8 cellular contexts compared by ENCODE assay signal in genomic region chr5:36240779-36241635, GRCh38. TPM values are rescaled to one million over a fixed set of nuclear protein-coding genes. Genes with fewer than 3 reads are reported as not detected.
DNase-seq lines count a peak whose midpoint lies in the region; ATAC-seq, FAIRE-seq and TF ChIP-seq lines count a peak whose summit lies in the region.

No MANE protein-coding gene starts in this region.

- H3K27me3 ChIP-seq in H1 (replicated peaks in 1 of 4; ENCODE audit: control insufficient read depth in 3 of 4, extremely low read depth in 1 of 4, insufficient read depth in 3 of 4, low read length in 3 of 4), result peaks cover 1 to 12% (median 6%) of the 10 kb centered on the region in 4 experiments

- ATAC-seq in GM18511 (IDR thresholded peaks at IDR 0.05; ENCODE audit: unreplicated experiment) (peak; percentile 39), HG03064 (IDR thresholded peaks at IDR 0.05; ENCODE audit: low read depth, unreplicated experiment) (peak; percentile 29)

- H4K5ac ChIP-seq in H1 (ENCODE audit: insufficient read length, low read depth, low read length), result peak overlapping the region; percentile 30

- no peak for FAIRE-seq in H1 (lab: Jason Lieb, UNC)

- peak overlapping the region; percentile 93; the same call in 1 of the 2 replicates for H4K8ac ChIP-seq in H1 (ENCODE audit: extremely low read depth, insufficient read depth, low read length)

- H2BK5ac ChIP-seq in H1 (ENCODE audit: low read depth, low read length), result no peak overlapping the region; the same call in 1 of the 2 replicates

- H3K4me3 ChIP-seq in H1 (ENCODE audit: extremely low read depth in 1 of 4, insufficient read depth in 2 of 4, low read depth in 3 of 4, low read length in 4 of 4), result peak overlapping the region; percentile 65 to 91 (median 76)

- peaks cover 3 to 4% (median 3%) of the 10 kb centered on the region in 4 experiments; a peak in 5 of 7 replicates for H3K4me1 ChIP-seq in H1 (replicated peaks in 1 of 4; ENCODE audit: control insufficient read depth in 3 of 4, insufficient read depth in 4 of 4, low read length in 3 of 4)

- no peak for TF ChIP-seq RAD21 in H1 (IDR thresholded peaks at IDR 0.05 in 1 of 2, conservative IDR thresholded peaks at IDR 0.05 in 1 of 2; ENCODE audit: low read depth in 2 of 2, low read length in 2 of 2)

- 3% methylated on average over 29 of the region's 62 CpGs; no CpG with 5 or more reads in 1 of the 2 experiments for WGBS in H1 (ENCODE audit: extremely low coverage in 1 of 2, insufficient coverage in 1 of 2, insufficient read length in 1 of 2, insufficient replicate concordance in 2 of 2, low coverage in 1 of 2, low lambda C conversion rate in 2 of 2, missing lambda C conversion rate in 1 of 2), 2 experiments

- no peak for TF ChIP-seq CTCF in H1 (IDR thresholded peaks at IDR 0.05; ENCODE audit: control extremely low read depth in 1 of 3, insufficient read depth in 1 of 3, low read depth in 1 of 3, low read length in 3 of 3)

- peak overlapping the region; percentile 72 to 73 for H3K4me2 ChIP-seq in H1 (ENCODE audit: insufficient read depth in 1 of 2, low read depth in 2 of 2, low read length in 2 of 2)

- peak in 1 of 2 experiments; percentile 15; a peak in 2 of 3 replicates for TF ChIP-seq POLR2A in H1 (IDR thresholded peaks at IDR 0.05; ENCODE audit: control extremely low read depth in 1 of 2, low read depth in 2 of 2, low read length in 2 of 2)

- peak overlapping the region; percentile 47; the same call in 1 of the 2 replicates for H3K27ac ChIP-seq in H1 (ENCODE audit: low read depth, low read length)

- DNase-seq in ACHN (peak; percentile 64), NCI-H226 (peak; percentile 62), H1 (ENCODE audit: low read depth in 1 of 2, low spot score in 2 of 2) (peak in 1 of 2 experiments; percentile 76), medulla oblongata (ENCODE audit: extremely low spot score) (peak; percentile 64)
- DNase-seq in activated CD8-positive, alpha-beta memory T cell treated with anti-CD3 and anti-CD28 coated beads for 24 hours, result peak; percentile 82
- peak; percentile 10 to 20 for DNase-seq in stimulated activated CD8-positive, alpha-beta memory T cell treated with anti-CD3 and anti-CD28 coated beads, Interleukin-15, amount 100 ng/mL, for 48 hours (ENCODE audit: low read depth in 2 of 2)

- H3K23ac ChIP-seq in H1 (ENCODE audit: insufficient read length), result no peak overlapping the region

- H3K23me2 ChIP-seq in H1 (ENCODE audit: low read depth, low read length), result peaks cover 2% of the 10 kb centered on the region; the same call in 1 of the 2 replicates

- no peak overlapping the region for H3K14ac ChIP-seq in H1 (ENCODE audit: insufficient read length)

- H3K56ac ChIP-seq in H1 (replicated peaks; ENCODE audit: insufficient read length, low read depth, low read length), result peak overlapping the region; percentile 59

- H2AFZ ChIP-seq in H1 (ENCODE audit: low read length), result 0 out of 2 replicates have a peak overlapping the region, but pooled peaks have one; percentile 60

- POLR2A ChIA-PET in H1 (lab: Charles Lee; ENCODE audit: partially characterized antibody), result interaction anchor here (0.8 to 1.8 kb wide), 8 partner anchors 10 to 203 kb away, joined by 3 to 8 read pairs (median 3); no protein-coding TSS in a partner anchor

- no peak for TF ChIP-seq EP300 in H1 (IDR thresholded peaks at IDR 0.05; ENCODE audit: borderline replicate concordance in 1 of 2, low read depth in 2 of 2, low read length in 2 of 2)

- H4K20me1 ChIP-seq in H1 (replicated peaks in 1 of 2; ENCODE audit: control insufficient read depth in 1 of 2, insufficient read depth in 2 of 2, low read length in 2 of 2), result no peaks in the 10 kb centered on the region

- no peaks in the 10 kb centered on the region for H3K36me3 ChIP-seq in H1 (ENCODE audit: control insufficient read depth in 2 of 4, insufficient read depth in 4 of 4, low read length in 3 of 4)

- H2BK12ac ChIP-seq in H1 (ENCODE audit: low read depth, low read length), result no peak overlapping the region

- no peak overlapping the region for H2BK15ac ChIP-seq in H1 (ENCODE audit: low read length)

- H3K79me2 ChIP-seq in H1 (ENCODE audit: control insufficient read depth in 1 of 2, insufficient read depth in 2 of 2, low read length in 2 of 2), result 0 out of 4 replicates have a peak, but pooled peaks cover 0 to 2% of the 10 kb centered on the region in 2 experiments

- peak overlapping the region; percentile 71 for H4K91ac ChIP-seq in H1 (replicated peaks; ENCODE audit: insufficient read length, low read length)

- peak overlapping the region; percentile 65 to 94 (median 90) for H3K9ac ChIP-seq in H1 (replicated peaks in 1 of 4; ENCODE audit: extremely low read depth in 1 of 4, low read depth in 3 of 4, low read length in 3 of 4)

- no peak overlapping the region for H2AK5ac ChIP-seq in H1 (ENCODE audit: low read depth, low read length)

- no peak overlapping the region for H2BK20ac ChIP-seq in H1 (ENCODE audit: low read length)

- H2BK120ac ChIP-seq in H1 (replicated peaks; ENCODE audit: low read depth, low read length), result no peak overlapping the region

- H3K79me1 ChIP-seq in H1 (ENCODE audit: low read depth, low read length), result no peaks in the 10 kb centered on the region

- peak overlapping the region; percentile 93 for H3K18ac ChIP-seq in H1 (ENCODE audit: extremely low read depth, low read length)

- no peaks in the 10 kb centered on the region for H3K9me3 ChIP-seq in H1 (ENCODE audit: insufficient read depth in 2 of 2, low read depth in 1 of 2, low read length in 1 of 2)

- in situ Hi-C loops in ACHN (cut with HindIII; ENCODE audit: low pct_ligation_motif_present, low pct_unique_long_range_greater_than_20kb, low sequenced_read_pairs), result no loop called here

- H3K4ac ChIP-seq in H1 (replicated peaks; ENCODE audit: insufficient read length, low read depth, low read length), result no peak overlapping the region

- CTCF ChIA-PET in H1 (lab: Charles Lee; ENCODE audit: partially characterized antibody), result interaction anchor here (0.6 to 3.0 kb wide), 21 partner anchors 11 to 456 kb away, joined by 3 to 16 read pairs (median 3); partner anchors contain the start of genes LMBRD2 and SKP2

TF ChIP-seq in H1, 55 proteins besides CTCF, POLR2A, EP300 and RAD21 (continues in another document):
- TF ChIP-seq SUZ12 (IDR thresholded peaks at IDR 0.05; ENCODE audit: low read length) (no peak), EGR1 (IDR thresholded peaks at IDR 0.05; ENCODE audit: borderline replicate concordance, low read depth, low read length) (no peak), BCL11A (IDR thresholded peaks at IDR 0.05; ENCODE audit: low read depth in 2 of 2, low read length in 2 of 2) (no peak), RNF2 (IDR thresholded peaks at IDR 0.05; ENCODE audit: borderline replicate concordance, low read depth, low read length, missing control alignments, poor library complexity, severe bottlenecking) (peak; percentile 18), RXRA (IDR thresholded peaks at IDR 0.05; ENCODE audit: insufficient read depth, low read depth, low read length) (no peak), EZH2 (IDR thresholded peaks at IDR 0.05; ENCODE audit: low read depth, low read length, severe bottlenecking) (no peak), SIN3A (conservative IDR thresholded peaks at IDR 0.05 in 1 of 2, IDR thresholded peaks at IDR 0.05 in 1 of 2; ENCODE audit: low read depth in 1 of 2, low read length in 2 of 2) (0 out of 4 replicates have a peak, but pooled peaks of 1 of the 2 experiments have one; percentile 37), YY1 (IDR thresholded peaks at IDR 0.05; ENCODE audit: low read depth, low read length) (no peak), CHD2 (IDR thresholded peaks at IDR 0.05; ENCODE audit: low read length) (no peak)

RNA-seq across cellular contexts. Expression of gene NADK2, which starts 0.7 kb away (rescaled TPM):
- total RNA-seq in H1 (2021; fragmentation: NEBNext Ultra II Directional; extraction: Animal tissue kit (Norgen Biotek cat#: 25700)), result 16.1 and 16.4 TPM in 2 replicates
- polyA plus RNA-seq in H1 (2011; rRNA removed), result 3.3 and 3.4 TPM in 2 replicates
- polyA plus RNA-seq in H1 (2011; cell fraction: cytosol; rRNA removed), result 5.9 TPM
- polyA plus RNA-seq in H1 (2011; cell fraction: nucleus; rRNA removed), result 4.2 TPM
- polyA plus RNA-seq in H1 (2012, experiment 1 of 2), result 7.4 to 15.4 TPM (median 13.1 TPM) in 4 replicates
- polyA plus RNA-seq in H1 (2012, experiment 2 of 2), result 0.97 TPM
- polyA plus RNA-seq in H1 (2013, experiment 1 of 2), result 4.2 TPM
- polyA plus RNA-seq in H1 (2013, experiment 2 of 2), result 4.0 TPM
- polyA minus RNA-seq in H1 (2011; rRNA and poly(A)+ RNA removed), result 10.4 and 14.0 TPM in 2 replicates
- polyA minus RNA-seq in H1 (2011; cell fraction: cytosol; rRNA and poly(A)+ RNA removed), result 12.0 TPM
- polyA minus RNA-seq in H1 (2011; cell fraction: nucleus; rRNA and poly(A)+ RNA removed), result 8.8 TPM
